18 cellular contexts compared by ENCODE assay signal in the genomic region with DNA sequence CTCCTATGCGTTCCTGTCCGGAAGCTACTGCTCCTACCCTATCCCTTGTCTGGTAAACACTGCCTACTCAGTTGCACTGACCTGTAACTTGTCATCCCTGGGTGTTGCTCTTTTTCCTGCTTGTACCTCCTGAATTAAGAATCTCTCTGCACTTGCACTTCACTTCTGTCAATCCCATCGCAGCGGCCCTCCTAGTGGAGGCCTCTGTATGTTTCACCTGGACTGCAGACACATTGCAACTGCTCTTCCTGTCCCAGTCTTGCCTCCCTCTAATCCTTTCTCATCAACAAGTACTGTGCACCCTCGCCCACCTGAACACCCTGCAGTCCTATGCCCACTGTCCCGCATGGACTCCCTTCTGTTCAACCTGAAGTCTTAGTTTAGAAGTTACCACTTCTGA. TPM values are rescaled to one million over a fixed set of nuclear protein-coding genes. Genes with fewer than 3 reads are reported as not detected.
DNase-seq lines count a peak whose midpoint lies in the region; ATAC-seq, FAIRE-seq and TF ChIP-seq lines count a peak whose summit lies in the region.
"Had no signal": no experiment of that assay in that cellular context is flagged by ENCODE, and none has a peak within 500 bp of the region (broad histone marks: within the 10 kb centered on the region; RNA-seq: fewer than 3 reads in every experiment).

No MANE protein-coding gene starts in this region.

- no peak overlapping the region for H3K9ac ChIP-seq in HepG2 (ENCODE audit: insufficient read depth, low read depth, low read length)
- H3K9ac ChIP-seq: BLaER1 had no signal

- DNase-seq in activated CD4-positive, alpha-beta T cell treated with anti-CD3 and anti-CD28 coated beads, Interleukin-2, amount 10 ng/mL, durations not matched to agents 24 days and 14 days, result no peak
- DNase-seq in activated CD4-positive, alpha-beta T cell treated with anti-CD3 and anti-CD28 coated beads, Interleukin-2, amount 10 ng/mL, durations not matched to agents 7 days and 5 days, result no peak
- DNase-seq in HepG2 (ENCODE audit: low spot score), result no peak
- no peak for DNase-seq in right lobe of liver
- no peak for DNase-seq in activated T-helper 1 cell treated with anti-CD3 and anti-CD28 coated beads, Interleukin-12 subunit alpha, Interleukin-12 subunit beta, Interleukin-2, Interleukin-4 antibody, amounts not matched to agents 30 ng/mL and 10 ng/mL and 1 ng/mL, durations not matched to agents 14 hours and 24 hours and 36 hours (ENCODE audit: low spot score)
- DNase-seq in MCF 10A (ENCODE audit: unreplicated experiment), result no peak
- DNase-seq: DND-41, NCI-H1417 treated with DMSO at 0.1 percent for 48 hours, NCI-H2029, NCI-H2171, NCI-H446 had no signal

- H3K4me3 Mint-ChIP-seq in activated CD4-positive, alpha-beta T cell treated with anti-CD3 and anti-CD28 coated beads, Interleukin-2, amount 10 ng/mL, durations not matched to agents 24 days and 14 days, result peak overlapping the region; percentile 11
- no peak overlapping the region for H3K4me3 Mint-ChIP-seq in activated CD4-positive, alpha-beta T cell treated with anti-CD3 and anti-CD28 coated beads, Interleukin-2, amount 10 ng/mL, durations not matched to agents 7 days and 5 days
- H3K4me3 Mint-ChIP-seq in activated T-helper 1 cell treated with anti-CD3 and anti-CD28 coated beads, Interleukin-12 subunit alpha, Interleukin-12 subunit beta, Interleukin-2, Interleukin-4 antibody, amounts not matched to agents 30 ng/mL and 10 ng/mL and 1 ng/mL, durations not matched to agents 14 hours and 24 hours and 36 hours, result no peak overlapping the region
- H3K4me3 Mint-ChIP-seq in MCF 10A (ENCODE audit: unreplicated experiment), result no peak overlapping the region

- peaks cover 48% of the 10 kb centered on the region for H3K4me1 ChIP-seq in HepG2 (ENCODE audit: insufficient read depth, low read length)
- no peaks in the 10 kb centered on the region for H3K4me1 ChIP-seq in right lobe of liver
- peaks cover 35 to 47% of the 10 kb centered on the region in 2 experiments for H3K4me1 ChIP-seq in neutrophil (ENCODE audit: control insufficient read depth in 1 of 2, insufficient read depth in 1 of 2, low read depth in 1 of 2, low read length in 1 of 2)
- H3K4me1 ChIP-seq: BLaER1, HAP-1 had no signal

- H3K79me2 ChIP-seq in HepG2 (ENCODE audit: insufficient read depth, low read length), result peaks cover 36% of the 10 kb centered on the region

- no peak for TF ChIP-seq POLR2A in HepG2 (IDR thresholded peaks at IDR 0.05; ENCODE audit: insufficient read depth in 1 of 2, low read depth in 2 of 2, low read length in 2 of 2)
- no peak for TF ChIP-seq POLR2A in right lobe of liver (IDR thresholded peaks at IDR 0.05)

- H3K4me3 ChIP-seq in HepG2 (replicated peaks in 1 of 3; ENCODE audit: insufficient read depth in 1 of 3, low read depth in 2 of 3, low read length in 3 of 3) (no peak overlapping the region), right lobe of liver (no peak overlapping the region), neutrophil (ENCODE audit: low read depth in 1 of 2, low read length in 1 of 2) (no peak overlapping the region)
- H3K4me3 ChIP-seq: BLaER1, HAP-1 had no signal

- H3K27me3 ChIP-seq in HepG2 (ENCODE audit: control insufficient read depth in 1 of 2, insufficient read depth in 2 of 2, low read length in 2 of 2) (no peaks in the 10 kb centered on the region), right lobe of liver (no peaks in the 10 kb centered on the region), neutrophil (no peaks in the 10 kb centered on the region)
- H3K27me3 ChIP-seq: BLaER1 had no signal

- H3K4me2 ChIP-seq in HepG2 (ENCODE audit: low read depth, low read length), result 0 out of 2 replicates have a peak overlapping the region, but pooled peaks have one; percentile 11
- H3K4me2 ChIP-seq: BLaER1 had no signal

- peaks cover 29% of the 10 kb centered on the region for H3K4me1 Mint-ChIP-seq in activated CD4-positive, alpha-beta T cell treated with anti-CD3 and anti-CD28 coated beads, Interleukin-2, amount 10 ng/mL, durations not matched to agents 24 days and 14 days
- H3K4me1 Mint-ChIP-seq in activated CD4-positive, alpha-beta T cell treated with anti-CD3 and anti-CD28 coated beads, Interleukin-2, amount 10 ng/mL, durations not matched to agents 7 days and 5 days, result peaks cover 33% of the 10 kb centered on the region
- peaks cover 44% of the 10 kb centered on the region for H3K4me1 Mint-ChIP-seq in activated T-helper 1 cell treated with anti-CD3 and anti-CD28 coated beads, Interleukin-12 subunit alpha, Interleukin-12 subunit beta, Interleukin-2, Interleukin-4 antibody, amounts not matched to agents 30 ng/mL and 10 ng/mL and 1 ng/mL, durations not matched to agents 14 hours and 24 hours and 36 hours (ENCODE audit: low read depth)
- H3K4me1 Mint-ChIP-seq in MCF 10A (ENCODE audit: insufficient read depth, unreplicated experiment), result peaks cover 6% of the 10 kb centered on the region

- no peak overlapping the region for H2AFZ ChIP-seq in HepG2 (ENCODE audit: low read length)

- TF ChIP-seq CTCF in HepG2 (CRISPR knock-in tag; IDR thresholded peaks at IDR 0.05) (no peak), right lobe of liver (IDR thresholded peaks at IDR 0.05) (no peak), neutrophil (IDR thresholded peaks at IDR 0.05) (no peak), MCF 10A (IDR thresholded peaks at IDR 0.05; ENCODE audit: unreplicated experiment) (no peak)

- in situ Hi-C loops in HepG2 (cut with HindIII; ENCODE audit: extremely low pct_ligation_motif_present, low pct_unique_long_range_greater_than_20kb), result no loop called here

- H3K9me3 Mint-ChIP-seq in activated CD4-positive, alpha-beta T cell treated with anti-CD3 and anti-CD28 coated beads, Interleukin-2, amount 10 ng/mL, durations not matched to agents 24 days and 14 days, result no peaks in the 10 kb centered on the region
- no peaks in the 10 kb centered on the region for H3K9me3 Mint-ChIP-seq in activated CD4-positive, alpha-beta T cell treated with anti-CD3 and anti-CD28 coated beads, Interleukin-2, amount 10 ng/mL, durations not matched to agents 7 days and 5 days
- H3K9me3 Mint-ChIP-seq in activated T-helper 1 cell treated with anti-CD3 and anti-CD28 coated beads, Interleukin-12 subunit alpha, Interleukin-12 subunit beta, Interleukin-2, Interleukin-4 antibody, amounts not matched to agents 30 ng/mL and 10 ng/mL and 1 ng/mL, durations not matched to agents 14 hours and 24 hours and 36 hours, result no peaks in the 10 kb centered on the region
- H3K9me3 Mint-ChIP-seq in MCF 10A (ENCODE audit: unreplicated experiment), result peaks cover 7% of the 10 kb centered on the region

- FAIRE-seq in HepG2 (lab: Jason Lieb, UNC), result no peak
- FAIRE-seq: A204.1, G401.6, RCC 7860 had no signal

- no peak overlapping the region for H3K27ac ChIP-seq in HepG2 (ENCODE audit: extremely low read length, insufficient read depth, low read length)
- no peak overlapping the region for H3K27ac ChIP-seq in right lobe of liver
- H3K27ac ChIP-seq in neutrophil, result peak overlapping the region; percentile 56
- H3K27ac ChIP-seq: BLaER1 had no signal

- ATAC-seq in HepG2 (peak; percentile 75), right lobe of liver (no peak), HG03378 (IDR thresholded peaks at IDR 0.05; ENCODE audit: unreplicated experiment) (no peak)

- no peaks in the 10 kb centered on the region for H3K27me3 Mint-ChIP-seq in activated CD4-positive, alpha-beta T cell treated with anti-CD3 and anti-CD28 coated beads, Interleukin-2, amount 10 ng/mL, durations not matched to agents 24 days and 14 days
- no peaks in the 10 kb centered on the region for H3K27me3 Mint-ChIP-seq in activated CD4-positive, alpha-beta T cell treated with anti-CD3 and anti-CD28 coated beads, Interleukin-2, amount 10 ng/mL, durations not matched to agents 7 days and 5 days
- H3K27me3 Mint-ChIP-seq in activated T-helper 1 cell treated with anti-CD3 and anti-CD28 coated beads, Interleukin-12 subunit alpha, Interleukin-12 subunit beta, Interleukin-2, Interleukin-4 antibody, amounts not matched to agents 30 ng/mL and 10 ng/mL and 1 ng/mL, durations not matched to agents 14 hours and 24 hours and 36 hours (ENCODE audit: insufficient read depth), result no peaks in the 10 kb centered on the region
- no peaks in the 10 kb centered on the region for H3K27me3 Mint-ChIP-seq in MCF 10A (ENCODE audit: insufficient read depth, unreplicated experiment)

- intact Hi-C loops in activated CD4-positive, alpha-beta T cell treated with anti-CD3 and anti-CD28 coated beads, Interleukin-2, amount 10 ng/mL, durations not matched to agents 24 days and 14 days (cut with micrococcal nuclease), result no loop called here
- intact Hi-C loops in HepG2 (cut with micrococcal nuclease; ENCODE audit: unreplicated experiment), result no loop called here
- intact Hi-C loops in right lobe of liver (cut with DNase I), result no loop called here
- intact Hi-C loops in activated T-helper 1 cell treated with anti-CD3 and anti-CD28 coated beads, Interleukin-12 subunit alpha, Interleukin-12 subunit beta, Interleukin-2, Interleukin-4 antibody, amounts not matched to agents 30 ng/mL and 10 ng/mL and 1 ng/mL, durations not matched to agents 14 hours and 24 hours and 36 hours (cut with micrococcal nuclease), result no loop called here
- intact Hi-C loops in MCF 10A (cut with micrococcal nuclease), result no loop called here

- no peak for TF ChIP-seq EP300 in HepG2 (IDR thresholded peaks at IDR 0.05; ENCODE audit: low read depth in 2 of 2, low read length in 2 of 2)
- no peak for TF ChIP-seq EP300 in HepG2 (CRISPR knock-in tag; IDR thresholded peaks at IDR 0.05; ENCODE audit: borderline replicate concordance)

- TF ChIP-seq RAD21 in HepG2 (CRISPR knock-in tag; IDR thresholded peaks at IDR 0.05), result no peak

- WGBS in HepG2 (ENCODE audit: low lambda C conversion rate), result 99% methylated on average over 6 of the region's 6 CpGs
- 73% methylated on average over 5 of the region's 6 CpGs for WGBS in right lobe of liver (ENCODE audit: insufficient coverage, low coverage, low lambda C conversion rate, missing lambda C conversion rate)

- H3K36me3 Mint-ChIP-seq in activated CD4-positive, alpha-beta T cell treated with anti-CD3 and anti-CD28 coated beads, Interleukin-2, amount 10 ng/mL, durations not matched to agents 24 days and 14 days (ENCODE audit: low read depth), result peaks cover 29% of the 10 kb centered on the region
- peaks cover 16% of the 10 kb centered on the region for H3K36me3 Mint-ChIP-seq in activated CD4-positive, alpha-beta T cell treated with anti-CD3 and anti-CD28 coated beads, Interleukin-2, amount 10 ng/mL, durations not matched to agents 7 days and 5 days (ENCODE audit: low read depth)
- peaks cover 22% of the 10 kb centered on the region for H3K36me3 Mint-ChIP-seq in activated T-helper 1 cell treated with anti-CD3 and anti-CD28 coated beads, Interleukin-12 subunit alpha, Interleukin-12 subunit beta, Interleukin-2, Interleukin-4 antibody, amounts not matched to agents 30 ng/mL and 10 ng/mL and 1 ng/mL, durations not matched to agents 14 hours and 24 hours and 36 hours (ENCODE audit: low read depth)
- H3K36me3 Mint-ChIP-seq in MCF 10A (ENCODE audit: insufficient read depth, unreplicated experiment), result peaks cover 6% of the 10 kb centered on the region

- BruUV-seq in HepG2 (replicated peaks; lab: Mats Ljungman, UMichigan) (no TSS peak), MCF 10A (replicated peaks; lab: Mats Ljungman, UMichigan) (no TSS peak)

- no peaks in the 10 kb centered on the region for H3K9me3 ChIP-seq in HepG2 (ENCODE audit: low read length)
- H3K9me3 ChIP-seq in right lobe of liver, result no peaks in the 10 kb centered on the region
- no peaks in the 10 kb centered on the region for H3K9me3 ChIP-seq in neutrophil
- H3K9me3 ChIP-seq: BLaER1, HAP-1 had no signal

- POLR2A ChIA-PET in activated CD4-positive, alpha-beta T cell treated with anti-CD3 and anti-CD28 coated beads, Interleukin-2, amount 10 ng/mL, durations not matched to agents 7 days and 5 days (lab: Charles Lee), result no interaction called here
- POLR2A ChIA-PET in HepG2 (lab: Yijun Ruan, JAX) (interaction anchor here (0.7 to 2.8 kb wide), 2 partner anchors 9 to 10 kb away, joined by 3 to 9 read pairs; no protein-coding TSS in a partner anchor), MCF 10A (lab: Yijun Ruan, JAX) (no interaction called here)

- 0 out of 2 replicates have a peak, but pooled peaks cover 9% of the 10 kb centered on the region for H4K20me1 ChIP-seq in HepG2 (ENCODE audit: insufficient read depth, low read length)
- H4K20me1 ChIP-seq: BLaER1 had no signal

- H3K36me3 ChIP-seq in HepG2 (replicated peaks in 1 of 2; ENCODE audit: control insufficient read depth in 1 of 2, insufficient read depth in 2 of 2, low read length in 2 of 2) (no peaks in the 10 kb centered on the region; a peak in 1 of 5 replicates), right lobe of liver (no peaks in the 10 kb centered on the region), neutrophil (peaks cover 10% of the 10 kb centered on the region)
- H3K36me3 ChIP-seq: BLaER1, HAP-1 had no signal

- CTCF ChIA-PET in activated CD4-positive, alpha-beta T cell treated with anti-CD3 and anti-CD28 coated beads, Interleukin-2, amount 10 ng/mL, durations not matched to agents 7 days and 5 days (lab: Charles Lee), result interaction anchor here (1.3 to 1.4 kb wide), 2 partner anchors 9 to 11 kb away, joined by 3 to 5 read pairs; no protein-coding TSS in a partner anchor
- CTCF ChIA-PET in HepG2 (lab: Yijun Ruan, JAX; ENCODE audit: low intra/inter-chr PET ratio, low total read pairs) (no interaction called here), MCF 10A (lab: Yijun Ruan, JAX) (no interaction called here)

- H3K27ac Mint-ChIP-seq in activated CD4-positive, alpha-beta T cell treated with anti-CD3 and anti-CD28 coated beads, Interleukin-2, amount 10 ng/mL, durations not matched to agents 24 days and 14 days, result peak overlapping the region; percentile 78
- no peak overlapping the region for H3K27ac Mint-ChIP-seq in activated CD4-positive, alpha-beta T cell treated with anti-CD3 and anti-CD28 coated beads, Interleukin-2, amount 10 ng/mL, durations not matched to agents 7 days and 5 days
- H3K27ac Mint-ChIP-seq in activated T-helper 1 cell treated with anti-CD3 and anti-CD28 coated beads, Interleukin-12 subunit alpha, Interleukin-12 subunit beta, Interleukin-2, Interleukin-4 antibody, amounts not matched to agents 30 ng/mL and 10 ng/mL and 1 ng/mL, durations not matched to agents 14 hours and 24 hours and 36 hours, result peak overlapping the region; percentile 84
- H3K27ac Mint-ChIP-seq in MCF 10A (ENCODE audit: low read depth, unreplicated experiment), result no peak overlapping the region

RNA-seq across cellular contexts. Expression of gene GK, which starts 8.0 kb away (rescaled TPM):
- 67.0 and 67.5 TPM in 2 replicates for total RNA-seq in activated CD4-positive, alpha-beta T cell treated with anti-CD3 and anti-CD28 coated beads, Interleukin-2, amount 10 ng/mL, durations not matched to agents 24 days and 14 days
- total RNA-seq in activated CD4-positive, alpha-beta T cell treated with anti-CD3 and anti-CD28 coated beads, Interleukin-2, amount 10 ng/mL, durations not matched to agents 7 days and 5 days, result 10 to 100 TPM; 19.5 to 20.7 TPM
- total RNA-seq in HepG2 (2016; rRNA removed; fragmentation: Illumina TruSeq; extraction: Trizol), result 64.2 and 91.1 TPM in 2 replicates
- total RNA-seq in HepG2 (2016; cell fraction: cytosol; rRNA removed; fragmentation: Illumina TruSeq; extraction: Trizol; ENCODE audit: low read depth), result 8.4 and 10.9 TPM in 2 replicates
- total RNA-seq in HepG2 (2016; cell fraction: insoluble cytoplasmic fraction; rRNA removed; fragmentation: Illumina TruSeq; extraction: Trizol), result 66.0 and 90.6 TPM in 2 replicates
- total RNA-seq in HepG2 (2016; cell fraction: membrane; rRNA removed; fragmentation: Illumina TruSeq; extraction: Trizol), result 16.0 and 19.5 TPM in 2 replicates
- total RNA-seq in HepG2 (2016; cell fraction: nucleus; rRNA removed; fragmentation: Illumina TruSeq; extraction: Trizol), result 61.7 and 67.1 TPM in 2 replicates
- polyA plus RNA-seq in HepG2 (2011; rRNA removed), result 265 and 274 TPM in 2 replicates
- polyA plus RNA-seq in HepG2 (2011; cell fraction: cytosol; rRNA removed), result 91.6 and 146 TPM in 2 replicates
- polyA plus RNA-seq in HepG2 (2011; cell fraction: nucleus; rRNA removed), result 267 and 310 TPM in 2 replicates
- polyA plus RNA-seq in HepG2 (2012), result 133 and 173 TPM in 2 replicates
- polyA plus RNA-seq in HepG2 (2016; cell fraction: cytosol; fragmentation: Illumina TruSeq; extraction: Trizol; ENCODE audit: low read depth), result 4.9 and 5.5 TPM in 2 replicates
- 71.8 and 74.5 TPM in 2 replicates for polyA plus RNA-seq in HepG2 (2016; cell fraction: insoluble cytoplasmic fraction; fragmentation: Illumina TruSeq; extraction: Trizol; ENCODE audit: low read depth)
- 8.3 and 9.0 TPM in 2 replicates for polyA plus RNA-seq in HepG2 (2016; cell fraction: membrane; fragmentation: Illumina TruSeq; extraction: Trizol; ENCODE audit: low read depth)
- polyA plus RNA-seq in HepG2 (2016; cell fraction: nucleus; fragmentation: Illumina TruSeq; extraction: Trizol; ENCODE audit: insufficient read depth, low read depth), result 71.3 and 81.0 TPM in 2 replicates
- polyA minus RNA-seq in HepG2 (2011; rRNA and poly(A)+ RNA removed; ENCODE audit: low replicate concordance), result 11.6 and 131 TPM in 2 replicates
- polyA minus RNA-seq in HepG2 (2011; cell fraction: cytosol; rRNA and poly(A)+ RNA removed), result 129 and 164 TPM in 2 replicates
- 724 and 744 TPM in 2 replicates for polyA minus RNA-seq in HepG2 (2011; cell fraction: nucleus; rRNA and poly(A)+ RNA removed)
- 100 to 1,000 TPM in 3 of 6 experiments, 10 to 100 TPM in 3; 23.6 to 121 (median 73.2) TPM for total RNA-seq in right lobe of liver
- total RNA-seq in activated T-helper 1 cell treated with anti-CD3 and anti-CD28 coated beads, Interleukin-12 subunit alpha, Interleukin-12 subunit beta, Interleukin-2, Interleukin-4 antibody, amounts not matched to agents 30 ng/mL and 10 ng/mL and 1 ng/mL, durations not matched to agents 14 hours and 24 hours and 36 hours, result 71.1 and 77.5 TPM in 2 replicates
- 10.1 and 18.0 TPM in 2 replicates for total RNA-seq in MCF 10A (2022)

Comparison
In these comparisons a context has a peak if more than half of its experiments do, and no peak if none do; other contexts are left out.
1. H3K27ac Mint-ChIP-seq: peak in activated CD4-positive, alpha-beta T cell treated with anti-CD3 and anti-CD28 coated beads, Interleukin-2, amount 10 ng/mL, durations not matched to agents 24 days and 14 days (single experiment) and activated T-helper 1 cell treated with anti-CD3 and anti-CD28 coated beads, Interleukin-12 subunit alpha, Interleukin-12 subunit beta, Interleukin-2, Interleukin-4 antibody, amounts not matched to agents 30 ng/mL and 10 ng/mL and 1 ng/mL, durations not matched to agents 14 hours and 24 hours and 36 hours (single experiment); none in activated CD4-positive, alpha-beta T cell treated with anti-CD3 and anti-CD28 coated beads, Interleukin-2, amount 10 ng/mL, durations not matched to agents 7 days and 5 days (single experiment) and MCF 10A (single experiment).